8 cellular contexts compared by ENCODE assay signal in the genomic region with DNA sequence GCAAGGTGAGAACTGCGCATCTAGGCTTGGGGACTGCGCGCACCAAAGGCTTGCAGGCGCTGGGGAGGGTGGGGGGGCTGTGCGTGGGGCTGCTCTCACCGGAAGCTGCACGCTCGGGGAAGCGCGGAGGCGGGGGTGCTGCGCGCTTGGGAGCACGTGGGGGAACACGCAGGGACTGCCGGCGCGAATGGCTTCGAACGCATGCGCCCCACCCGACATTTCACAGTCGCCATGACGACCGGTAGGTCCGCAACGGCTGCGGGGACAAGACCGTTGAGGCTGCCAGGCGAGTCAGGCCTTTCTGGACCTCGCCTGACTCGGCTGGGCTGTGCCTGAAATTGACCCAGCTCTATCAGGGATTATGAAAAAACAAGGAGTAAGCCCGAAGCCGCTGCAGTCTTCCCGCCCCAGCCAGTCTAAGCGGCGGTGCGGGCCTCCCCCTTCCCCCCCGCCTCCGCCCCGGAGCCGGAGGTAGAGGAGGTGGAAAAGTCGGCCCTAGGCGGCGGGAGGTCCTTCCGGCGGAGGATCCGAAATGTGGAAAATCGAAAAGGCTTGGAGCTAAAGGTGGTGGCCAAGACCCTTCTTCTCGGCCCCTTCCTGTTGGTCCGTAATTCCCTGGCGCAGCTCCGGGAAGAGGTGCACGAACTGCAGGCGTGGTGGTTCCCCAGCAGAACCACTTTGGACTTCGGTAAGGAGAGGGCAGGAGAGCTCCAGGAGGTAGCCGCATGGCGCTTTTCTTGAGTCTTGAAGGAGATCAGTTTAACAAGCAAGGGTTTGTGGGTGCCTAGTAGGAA. TPM values are rescaled to one million over a fixed set of nuclear protein-coding genes. Genes with fewer than 3 reads are reported as not detected.
A peak's percentile ranks its signal among the peaks of the same experiment; 100 is the strongest.
DNase-seq lines count a peak whose midpoint lies in the region; ATAC-seq lines count a peak whose summit lies in the region.

No MANE protein-coding gene starts in this region.

- H3K36me3 Mint-ChIP-seq in T-cell, result no peaks in the 10 kb centered on the region

- POLR2A ChIA-PET in T-cell (lab: Charles Lee), result no interaction called here

- peak overlapping the region; percentile 69 to 82 (median 76) for H3K4me3 Mint-ChIP-seq in T-cell

- peaks cover 25 to 27% of the 10 kb centered on the region in 2 donors for H3K27me3 Mint-ChIP-seq in T-cell

- intact Hi-C loops in left colon (cut with DNase I, micrococcal nuclease), result no loop called here

- peaks cover 14 to 21% (median 19%) of the 10 kb centered on the region in 3 donors for H3K4me1 Mint-ChIP-seq in T-cell

- DNase-seq in GM03348 (ENCODE audit: low spot score), result peak; percentile 18
- peak in 21 of 34 experiments; percentile 0 to 47 (median 15) for DNase-seq in T-cell
- peak; percentile 33 for DNase-seq in central memory CD4-positive, alpha-beta T cell
- peak in 1 of 2 donors; percentile 6 for DNase-seq in left colon
- DNase-seq in stimulated activated CD4-positive, alpha-beta T cell treated with anti-CD3 and anti-CD28 coated beads, Interleukin-1b, Interleukin-23, amount 100 ng/mL, for 4 hours (ENCODE audit: low read depth in 2 of 2), result peak; percentile 17 to 18
- no peak for DNase-seq in AG08395 (ENCODE audit: low spot score)

- ATAC-seq in T-cell (replicated peaks in 1 of 4) (peak; percentile 58 to 75 (median 67)), left colon (peak; percentile 21), HG03469 (IDR thresholded peaks at IDR 0.05; ENCODE audit: unreplicated experiment) (no peak), HG02798 (IDR thresholded peaks at IDR 0.05; ENCODE audit: poor library complexity, unreplicated experiment) (no peak)

- no peaks in the 10 kb centered on the region for H3K9me3 Mint-ChIP-seq in T-cell

- H3K27ac Mint-ChIP-seq in T-cell, result no peak overlapping the region

- CTCF ChIA-PET in T-cell (lab: Charles Lee), result no interaction called here

RNA-seq across cellular contexts. Expression of gene STEAP1, which starts 34.9 kb away (rescaled TPM):
- under 1 TPM in 1 of 5 donors, not detected in 4; 0.19 TPM for total RNA-seq in T-cell
- 10 to 100 TPM; 16.8 to 29.1 TPM for total RNA-seq in left colon

Comparison
In these comparisons a context has a peak if more than half of its experiments do, and no peak if none do; other contexts are left out.
1. ATAC-seq: peak in T-cell (4 of 4) and left colon (single experiment); none in HG03469 (single experiment) and HG02798 (single experiment).
2. RNA of gene STEAP1, which starts 34.9 kb away (total RNA-seq): 16.8 to 29.1 TPM in left colon; 0.19 TPM in T-cell; every median in the first group is over 10 times any median in the second.